ENCODE assay signal across 17 cellular contexts in the genomic region with DNA sequence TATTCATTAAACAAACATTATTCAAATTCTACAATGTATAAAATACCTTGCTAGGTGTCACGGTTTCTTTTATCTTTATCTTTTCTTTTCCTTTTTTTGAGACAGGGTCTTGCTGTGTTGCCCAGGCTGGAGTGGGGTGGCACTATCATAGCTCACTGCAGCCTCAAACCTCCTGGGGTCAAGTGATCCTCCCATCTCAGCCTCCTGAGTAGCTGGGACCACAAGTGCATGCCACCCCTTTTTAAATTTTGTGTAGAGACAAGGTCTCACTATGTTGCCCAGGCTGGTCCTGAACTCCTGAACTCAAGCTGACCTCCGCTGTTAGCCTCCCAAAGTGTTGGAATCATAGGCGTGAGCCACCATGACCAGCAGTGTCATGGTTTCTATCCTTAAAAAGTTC. TPM values are rescaled to one million over a fixed set of nuclear protein-coding genes. Genes with fewer than 3 reads are reported as not detected.
"Had no signal": no experiment of that assay in that cellular context is flagged by ENCODE, and none has a peak within 500 bp of the region (broad histone marks: within the 10 kb centered on the region; RNA-seq: fewer than 3 reads in every experiment).

No MANE protein-coding gene starts in this region.

- H3K4me3 Mint-ChIP-seq: T-cell had no signal

- H3K4me1 Mint-ChIP-seq: T-cell had no signal

- H3K9me3 ChIP-seq: SK-N-SH had no signal

- H3K27ac ChIP-seq: KMS-11, RWPE1 had no signal

- H3K9ac ChIP-seq: KMS-11, SK-N-SH had no signal

- ATAC-seq: T-cell had no signal

- DNase-seq: NCI-H1436, NCI-H187, NCI-H2029, NCI-H2081 treated with DMSO at 0.1 percent for 48 hours, NCI-H2171, NCI-H226, NCI-H524 treated with DMSO at 0.1 percent for 48 hours, NCI-H774, T-cell had no signal

- H3K27ac Mint-ChIP-seq: T-cell had no signal

- H3K4me2 ChIP-seq: KMS-11, SK-N-SH had no signal

- H3K36me3 Mint-ChIP-seq: T-cell had no signal

RNA-seq across cellular contexts. Expression of a gene that starts 25.6 kb away (rescaled TPM):
- total RNA-seq: HT-29, IMR-90, M059J, PC-3, SK-MEL-5, T-cell had no signal
- polyA plus RNA-seq: IMR-90, SK-N-SH had no signal
